10 cellular contexts compared by ENCODE assay signal in genomic region chr2:317501-318424, GRCh38. TPM values are rescaled to one million over a fixed set of nuclear protein-coding genes. Genes with fewer than 3 reads are reported as not detected.
A peak's percentile ranks its signal among the peaks of the same experiment; 100 is the strongest.
DNase-seq lines count a peak whose midpoint lies in the region; ATAC-seq, FAIRE-seq and TF ChIP-seq lines count a peak whose summit lies in the region.
"Had no signal": no experiment of that assay in that cellular context is flagged by ENCODE, and none has a peak within 500 bp of the region (broad histone marks: within the 10 kb centered on the region; RNA-seq: fewer than 3 reads in every experiment).

No MANE protein-coding gene starts in this region.

- H3K4me3 ChIP-seq in fibroblast of mammary gland (ENCODE audit: control insufficient read depth, low read depth, low read length), result peak overlapping the region; percentile 10
- no peak overlapping the region for H3K4me3 ChIP-seq in Peyer's patch

- no peaks in the 10 kb centered on the region for H3K4me1 ChIP-seq in Peyer's patch

- H3K27ac Mint-ChIP-seq in T-helper 1 cell treated with Interleukin-12 subunit alpha and Interleukin-12 subunit beta and Interleukin-4 antibody, amounts not matched to agents 30 μg/mL and 1 μg/mL, for 36 hours, result peak overlapping the region; percentile 68
- peak overlapping the region; percentile 99 for H3K27ac Mint-ChIP-seq in stimulated activated naive CD8-positive, alpha-beta T cell treated with anti-CD3 and anti-CD28 coated beads, Interleukin-15, Interleukin-2, amounts not matched to agents 100 ng/mL and 50 ng/mL, for 24 hours

- no peak for TF ChIP-seq POLR2A in Peyer's patch (IDR thresholded peaks at IDR 0.05)
- no peak for TF ChIP-seq POLR2A in GM12892 (IDR thresholded peaks at IDR 0.05; ENCODE audit: low read depth, low read length)

- no peaks in the 10 kb centered on the region for H3K27me3 ChIP-seq in Peyer's patch

- no peaks in the 10 kb centered on the region for H3K9me3 Mint-ChIP-seq in T-helper 1 cell treated with Interleukin-12 subunit alpha and Interleukin-12 subunit beta and Interleukin-4 antibody, amounts not matched to agents 30 μg/mL and 1 μg/mL, for 36 hours
- H3K9me3 Mint-ChIP-seq in stimulated activated naive CD8-positive, alpha-beta T cell treated with anti-CD3 and anti-CD28 coated beads, Interleukin-15, Interleukin-2, amounts not matched to agents 100 ng/mL and 50 ng/mL, for 24 hours, result peaks cover 9% of the 10 kb centered on the region

- no peaks in the 10 kb centered on the region for H3K36me3 ChIP-seq in Peyer's patch

- DNase-seq in activated naive CD4-positive, alpha-beta T cell treated with Interleukin-2 at 50 U/mL for 16 hours, result peak; percentile 53
- DNase-seq in activated naive CD4-positive, alpha-beta T cell (lab: John Stamatoyannopoulos, UW), result no peak
- DNase-seq in fibroblast of mammary gland (ENCODE audit: low read depth) (peak; percentile 68), Peyer's patch (no peak), GM12892 (ENCODE audit: insufficient read length) (no peak)

- peaks cover 3% of the 10 kb centered on the region for H3K36me3 Mint-ChIP-seq in T-helper 1 cell treated with Interleukin-12 subunit alpha and Interleukin-12 subunit beta and Interleukin-4 antibody, amounts not matched to agents 30 μg/mL and 1 μg/mL, for 36 hours (ENCODE audit: low read depth)
- H3K36me3 Mint-ChIP-seq in stimulated activated naive CD8-positive, alpha-beta T cell treated with anti-CD3 and anti-CD28 coated beads, Interleukin-15, Interleukin-2, amounts not matched to agents 100 ng/mL and 50 ng/mL, for 24 hours (ENCODE audit: low read depth), result peaks cover 6% of the 10 kb centered on the region

- ATAC-seq in GM19035 (IDR thresholded peaks at IDR 0.05; ENCODE audit: unreplicated experiment), result no peak

- peaks cover 5% of the 10 kb centered on the region for H3K27me3 Mint-ChIP-seq in T-helper 1 cell treated with Interleukin-12 subunit alpha and Interleukin-12 subunit beta and Interleukin-4 antibody, amounts not matched to agents 30 μg/mL and 1 μg/mL, for 36 hours (ENCODE audit: low read depth)
- peaks cover 7% of the 10 kb centered on the region for H3K27me3 Mint-ChIP-seq in stimulated activated naive CD8-positive, alpha-beta T cell treated with anti-CD3 and anti-CD28 coated beads, Interleukin-15, Interleukin-2, amounts not matched to agents 100 ng/mL and 50 ng/mL, for 24 hours

- peaks cover 20% of the 10 kb centered on the region for H3K4me1 Mint-ChIP-seq in T-helper 1 cell treated with Interleukin-12 subunit alpha and Interleukin-12 subunit beta and Interleukin-4 antibody, amounts not matched to agents 30 μg/mL and 1 μg/mL, for 36 hours (ENCODE audit: low read depth)
- peaks cover 25% of the 10 kb centered on the region for H3K4me1 Mint-ChIP-seq in stimulated activated naive CD8-positive, alpha-beta T cell treated with anti-CD3 and anti-CD28 coated beads, Interleukin-15, Interleukin-2, amounts not matched to agents 100 ng/mL and 50 ng/mL, for 24 hours (ENCODE audit: low read depth)
- H3K4me1 Mint-ChIP-seq: B cell had no signal

- TF ChIP-seq CTCF in fibroblast of mammary gland (conservative IDR thresholded peaks at IDR 0.05; ENCODE audit: control insufficient read depth, insufficient read depth, low read depth, low read length) (no peak), Peyer's patch (IDR thresholded peaks at IDR 0.05) (no peak)

- no peak overlapping the region for H3K27ac ChIP-seq in Peyer's patch
- H3K27ac ChIP-seq: HL-60 had no signal

- H3K9me3 ChIP-seq in Peyer's patch, result no peaks in the 10 kb centered on the region

- no peak for FAIRE-seq in GM12892 (lab: Jason Lieb, UNC)

- H3K4me3 Mint-ChIP-seq in T-helper 1 cell treated with Interleukin-12 subunit alpha and Interleukin-12 subunit beta and Interleukin-4 antibody, amounts not matched to agents 30 μg/mL and 1 μg/mL, for 36 hours, result peak overlapping the region; percentile 40
- peak overlapping the region; percentile 80 for H3K4me3 Mint-ChIP-seq in stimulated activated naive CD8-positive, alpha-beta T cell treated with anti-CD3 and anti-CD28 coated beads, Interleukin-15, Interleukin-2, amounts not matched to agents 100 ng/mL and 50 ng/mL, for 24 hours
- H3K4me3 Mint-ChIP-seq: B cell had no signal

RNA-seq across cellular contexts. Expression of gene ALKAL2, which starts 29.9 kb away (rescaled TPM):
- 1 to 10 TPM in 3 of 4 donors, not detected in 1; 1.6 to 9.1 (median 3.6) TPM for total RNA-seq in Peyer's patch
- not detected for polyA plus RNA-seq in GM12892 (2012; ENCODE audit: missing spikeins)

RNA-seq across cellular contexts. Expression of gene ACP1, which starts 53.0 kb away (rescaled TPM):
- total RNA-seq in Peyer's patch, result 10 to 100 TPM; 39.6 to 88.1 (median 63.5) TPM
- 117 TPM for polyA plus RNA-seq in GM12892 (2012; ENCODE audit: missing spikeins)

RNA-seq across cellular contexts. Expression of gene SH3YL1, which starts 53.9 kb away (rescaled TPM):
- total RNA-seq in Peyer's patch, result 100 to 1,000 TPM in 2 of 4 donors, 10 to 100 TPM in 2; 60.2 to 163 (median 102) TPM
- 16.3 TPM for polyA plus RNA-seq in GM12892 (2012; ENCODE audit: missing spikeins)

Comparison
In these comparisons a context has a peak if more than half of its experiments do, and no peak if none do; other contexts are left out.
1. DNase-seq: peak in activated naive CD4-positive, alpha-beta T cell treated with Interleukin-2 at 50 U/mL for 16 hours (single experiment) and fibroblast of mammary gland (single experiment); none in activated naive CD4-positive, alpha-beta T cell (0 of 4), Peyer's patch (0 of 3) and GM12892 (single experiment).